Comparison of ENCODE assay signal across 19 cellular contexts in genomic region chr20:46964299-46965123, GRCh38.
DNase-seq lines count a peak whose midpoint lies in the region; ATAC-seq and TF ChIP-seq lines count a peak whose summit lies in the region.
"Had no signal": no experiment of that assay in that cellular context is flagged by ENCODE, and none has a peak within 500 bp of the region (broad histone marks: within the 10 kb centered on the region; RNA-seq: fewer than 3 reads in every experiment).

No MANE protein-coding gene starts in this region.

- H3K36me3 Mint-ChIP-seq in H9 (ENCODE audit: insufficient read depth in 1 of 3, low read depth in 3 of 3) (no peaks in the 10 kb centered on the region), neural progenitor cell (no peaks in the 10 kb centered on the region)

- H4K8ac ChIP-seq in H9 (replicated peaks; ENCODE audit: insufficient read length, low read depth, low read length), result no peak overlapping the region

- no peaks in the 10 kb centered on the region for H3F3A ChIP-seq in neural progenitor cell (ENCODE audit: low read depth)

- no peak overlapping the region for H4K91ac ChIP-seq in H9 (ENCODE audit: insufficient read length, low read depth, low read length)

- H3T11ph ChIP-seq in H9 (ENCODE audit: low read length), result no peak overlapping the region

- H2BK15ac ChIP-seq in H9 (ENCODE audit: low read depth, low read length), result no peak overlapping the region

- H3K4me3 Mint-ChIP-seq in H9 (no peak overlapping the region), neural progenitor cell (no peak overlapping the region)

- H3K56ac ChIP-seq in H9 (ENCODE audit: insufficient read length, low read depth, low read length), result no peak overlapping the region

- H2BK120ac ChIP-seq in H9 (ENCODE audit: low read depth, low read length, poor library complexity, severe bottlenecking), result no peak overlapping the region

- H3K9ac ChIP-seq in H9 (ENCODE audit: extremely low read depth, insufficient read length, low read length) (no peak overlapping the region), neural progenitor cell (no peak overlapping the region)

- no peak overlapping the region for H2BK5ac ChIP-seq in H9 (ENCODE audit: insufficient read length, low read length)

- no peak overlapping the region for H4K5ac ChIP-seq in H9 (ENCODE audit: insufficient read length, low read depth, low read length)

- H3K27me3 ChIP-seq in H9 (ENCODE audit: insufficient read depth, low read length) (no peaks in the 10 kb centered on the region), RWPE2 (ENCODE audit: insufficient read depth, poor library complexity, severe bottlenecking) (no peaks in the 10 kb centered on the region), neural progenitor cell (no peaks in the 10 kb centered on the region)
- H3K27me3 ChIP-seq: cardiac muscle cell, ovary, Peyer's patch had no signal

- no peak overlapping the region for H3K4ac ChIP-seq in H9 (ENCODE audit: low read depth, low read length)

- no peaks in the 10 kb centered on the region for H3K23me2 ChIP-seq in H9 (ENCODE audit: insufficient read length, low read depth, low read length, poor library complexity, severe bottlenecking)

- H3K27ac Mint-ChIP-seq in H9 (peak overlapping the region in 2 of 3 experiments; percentile 19 to 35; a peak in 2 of 7 replicates), neural progenitor cell (peak overlapping the region; percentile 36)

- H4K20me1 ChIP-seq in H9 (ENCODE audit: control insufficient read depth, insufficient read depth, insufficient read length), result no peaks in the 10 kb centered on the region
- H4K20me1 ChIP-seq in neural progenitor cell (ENCODE audit: low read depth), result no peaks in the 10 kb centered on the region

- no peaks in the 10 kb centered on the region for H3K4me1 ChIP-seq in H9 (ENCODE audit: insufficient read depth, low read length)
- H3K4me1 ChIP-seq in RWPE2 (ENCODE audit: insufficient read depth, poor library complexity, severe bottlenecking), result peaks cover 24% of the 10 kb centered on the region
- peaks cover 8% of the 10 kb centered on the region for H3K4me1 ChIP-seq in neural progenitor cell
- H3K4me1 ChIP-seq: left lung, Peyer's patch had no signal

- no CpG with 5 or more reads among the region's 17 CpGs for WGBS in H9 (ENCODE audit: extremely low coverage, insufficient read length, low lambda C conversion rate)

- ATAC-seq in RWPE2 (ENCODE audit: low read depth), result no peak; the same call in 2 of the 3 replicates
- ATAC-seq: left lung had no signal

- H2AFZ ChIP-seq in H9 (ENCODE audit: low read length), result no peak overlapping the region
- H2AFZ ChIP-seq in neural progenitor cell (replicated peaks), result no peak overlapping the region

- no peak overlapping the region for H3K4me3 ChIP-seq in RWPE2 (ENCODE audit: severe bottlenecking)
- H3K4me3 ChIP-seq in neural progenitor cell, result no peak overlapping the region
- H3K4me3 ChIP-seq: cardiac muscle cell, left lung, ovary, Peyer's patch, thoracic aorta had no signal

- no peak overlapping the region for H3K4me2 ChIP-seq in H9 (ENCODE audit: insufficient read depth, insufficient read length, low read length)
- no peak overlapping the region for H3K4me2 ChIP-seq in neural progenitor cell

- no peak for TF ChIP-seq CTCF in H9 (conservative IDR thresholded peaks at IDR 0.05)
- TF ChIP-seq CTCF in RWPE2 (IDR thresholded peaks at IDR 0.05; ENCODE audit: poor library complexity, severe bottlenecking), result no peak
- TF ChIP-seq CTCF in neural progenitor cell (IDR thresholded peaks at IDR 0.05), result no peak

- H3K14ac ChIP-seq in H9 (ENCODE audit: insufficient read depth, low read length), result no peak overlapping the region

- H3K18ac ChIP-seq in H9 (ENCODE audit: insufficient read length, low read depth, low read length), result no peak overlapping the region

- no peak for DNase-seq in H9
- peak; percentile 67 for DNase-seq in NCI-H2171 (lab: John Stamatoyannopoulos, UW)
- no peak for DNase-seq in RWPE2 (ENCODE audit: low spot score)
- DNase-seq in neural progenitor cell (ENCODE audit: low spot score), result no peak
- DNase-seq in nucleus accumbens (lab: John Stamatoyannopoulos, UW), result no peak
- no peak for DNase-seq in GOT3 (lab: John Stamatoyannopoulos, UW)
- no peak for DNase-seq in NCI-H2227 (lab: John Stamatoyannopoulos, UW; ENCODE audit: unreplicated experiment)
- DNase-seq: activated CD4-positive, alpha-beta T cell treated with anti-CD3 and anti-CD28 coated beads, Interleukin-2, amount 50 U/mL, for 48 hours; activated T-cell treated with anti-CD3 and anti-CD28 coated beads, Interleukin-2, amount 50 U/mL, for 48 hours; effector CD8-positive, alpha-beta T cell; left lung; NCI-H2227 treated with DMSO at 0.1 percent for 48 hours; ovary; Peyer's patch; stimulated activated CD4-positive, alpha-beta T cell treated with anti-CD3 and anti-CD28 coated beads, Interleukin-4, amount 100 ng/mL, for 24 hours; stimulated activated CD8-positive, alpha-beta memory T cell treated with anti-CD3 and anti-CD28 coated beads, Interleukin-4, amount 100 ng/mL, for 48 hours; SW 1271 had no signal

- H3K9me3 Mint-ChIP-seq in H9 (no peaks in the 10 kb centered on the region; a peak in 1 of 5 replicates), neural progenitor cell (no peaks in the 10 kb centered on the region)

- H3K36me3 ChIP-seq in RWPE2 (ENCODE audit: low read depth) (no peaks in the 10 kb centered on the region), neural progenitor cell (no peaks in the 10 kb centered on the region)
- H3K36me3 ChIP-seq: cardiac muscle cell, left lung, ovary, Peyer's patch, thoracic aorta had no signal

- no peaks in the 10 kb centered on the region for H3K9me3 ChIP-seq in H9 (ENCODE audit: control insufficient read depth, low read depth, low read length)
- H3K9me3 ChIP-seq in RWPE2 (ENCODE audit: severe bottlenecking), result no peaks in the 10 kb centered on the region
- no peaks in the 10 kb centered on the region for H3K9me3 ChIP-seq in neural progenitor cell (ENCODE audit: low read depth)
- H3K9me3 ChIP-seq: left lung, ovary, Peyer's patch, thoracic aorta had no signal

- H3K79me2 ChIP-seq in H9 (ENCODE audit: insufficient read depth, low read length), result no peaks in the 10 kb centered on the region
- no peaks in the 10 kb centered on the region for H3K79me2 ChIP-seq in neural progenitor cell (ENCODE audit: low read depth)

- no peaks in the 10 kb centered on the region for H3K79me1 ChIP-seq in H9 (ENCODE audit: insufficient read depth, low read depth, low read length, poor library complexity, severe bottlenecking)

- H3K27ac ChIP-seq in H9 (ENCODE audit: insufficient read length, low read depth, low read length) (no peak overlapping the region), RWPE2 (ENCODE audit: poor library complexity, severe bottlenecking) (peak overlapping the region; percentile 49), neural progenitor cell (no peak overlapping the region)
- H3K27ac ChIP-seq: cardiac muscle cell, left lung, ovary, Peyer's patch, thoracic aorta had no signal

- no peak overlapping the region for H3K23ac ChIP-seq in H9 (ENCODE audit: insufficient read length, low read depth, low read length)

- H3K27me3 Mint-ChIP-seq in H9 (ENCODE audit: low read depth) (no peaks in the 10 kb centered on the region; the same call in 1 of the 2 replicates), neural progenitor cell (ENCODE audit: insufficient read depth, low read depth) (peaks cover 9% of the 10 kb centered on the region)

- H2BK12ac ChIP-seq in H9 (ENCODE audit: insufficient read length, low read depth, low read length), result no peak overlapping the region

- no peak overlapping the region for H2BK20ac ChIP-seq in H9 (ENCODE audit: low read depth, low read length, poor library complexity, severe bottlenecking)

- H2AK5ac ChIP-seq in H9 (ENCODE audit: insufficient read length, low read length), result no peak overlapping the region

- H3K4me1 Mint-ChIP-seq in H9 (peaks cover 19 to 22% of the 10 kb centered on the region in 2 experiments), neural progenitor cell (peaks cover 22% of the 10 kb centered on the region)
